ENCODE assay signal across 8 cellular contexts in genomic region chr12:89880695-89881350, GRCh38.
DNase-seq lines count a peak whose midpoint lies in the region; ATAC-seq and TF ChIP-seq lines count a peak whose summit lies in the region.

No MANE protein-coding gene starts in this region.

- no peaks in the 10 kb centered on the region for H3K36me3 Mint-ChIP-seq in activated naive CD4-positive, alpha-beta T cell treated with anti-CD3 and anti-CD28 coated beads, Interleukin-2, amount 50 U/mL, for 24 hours
- H3K36me3 Mint-ChIP-seq in endodermal cell (ENCODE audit: low read depth), result no peaks in the 10 kb centered on the region

- H3K9ac ChIP-seq in Karpas-422 (ENCODE audit: low read length) (no peak overlapping the region), endodermal cell (ENCODE audit: extremely low read depth, low read length, poor library complexity, severe bottlenecking) (no peak overlapping the region)

- H2AFZ ChIP-seq in Karpas-422 (ENCODE audit: low read length), result 0 out of 2 replicates have a peak overlapping the region, but pooled peaks have one; percentile 7

- peak overlapping the region; percentile 72 for H3K4me3 Mint-ChIP-seq in activated naive CD4-positive, alpha-beta T cell treated with anti-CD3 and anti-CD28 coated beads, Interleukin-2, amount 50 U/mL, for 24 hours
- no peak overlapping the region for H3K4me3 Mint-ChIP-seq in endodermal cell

- peak; percentile 93 for ATAC-seq in GM21529 (IDR thresholded peaks at IDR 0.05; ENCODE audit: unreplicated experiment)

- WGBS in endodermal cell (ENCODE audit: insufficient coverage in 1 of 2, insufficient read length in 1 of 2), 2 experiments, result 77 to 92% methylated on average over 2 to 4 of the region's 4 CpGs

- no peak for TF ChIP-seq CTCF in GM13977 (IDR thresholded peaks at IDR 0.05; ENCODE audit: extremely low read depth, insufficient read depth, missing control alignments)
- TF ChIP-seq CTCF in endodermal cell (conservative IDR thresholded peaks at IDR 0.05), result no peak
- TF ChIP-seq CTCF in right atrium auricular region (IDR thresholded peaks at IDR 0.05), result no peak

- H3K27me3 Mint-ChIP-seq in activated naive CD4-positive, alpha-beta T cell treated with anti-CD3 and anti-CD28 coated beads, Interleukin-2, amount 50 U/mL, for 24 hours, result no peaks in the 10 kb centered on the region
- H3K27me3 Mint-ChIP-seq in endodermal cell (ENCODE audit: insufficient read depth), result peaks cover 1% of the 10 kb centered on the region

- H3K4me1 ChIP-seq in Karpas-422 (ENCODE audit: low read length) (peaks cover 15% of the 10 kb centered on the region), endodermal cell (ENCODE audit: control insufficient read depth, insufficient read depth, low read length) (peaks cover 5% of the 10 kb centered on the region), right atrium auricular region (no peaks in the 10 kb centered on the region)

- H3K36me3 ChIP-seq in Karpas-422 (ENCODE audit: insufficient read depth, low read length) (no peaks in the 10 kb centered on the region), endodermal cell (ENCODE audit: control insufficient read depth, insufficient read depth, low read length) (no peaks in the 10 kb centered on the region), right atrium auricular region (no peaks in the 10 kb centered on the region)

- DNase-seq in GM13977 (ENCODE audit: low spot score) (peak; percentile 58), Karpas-422 (peak; percentile 64), NCI-H345 (lab: John Stamatoyannopoulos, UW) (no peak), endodermal cell (no peak), right atrium auricular region (ENCODE audit: low spot score) (no peak), NCI-H2029 treated with DMSO at 0.1 percent for 48 hours (lab: John Stamatoyannopoulos, UW) (no peak)

- H3K4me2 ChIP-seq in Karpas-422 (ENCODE audit: low read depth, low read length, poor library complexity, severe bottlenecking), result no peak overlapping the region

- in situ Hi-C loops in GM13977 (cut with MboI; ENCODE audit: low pct_unique_long_range_greater_than_20kb, low sequenced_read_pairs, unreplicated experiment), result no loop called here

- no peaks in the 10 kb centered on the region for H4K20me1 ChIP-seq in Karpas-422 (ENCODE audit: insufficient read depth, low read depth, low read length)

- no peaks in the 10 kb centered on the region for H3K27me3 ChIP-seq in Karpas-422 (ENCODE audit: low read length)
- H3K27me3 ChIP-seq in endodermal cell (ENCODE audit: control insufficient read depth, insufficient read depth, low read length, poor library complexity, severe bottlenecking), result no peaks in the 10 kb centered on the region
- no peaks in the 10 kb centered on the region for H3K27me3 ChIP-seq in right atrium auricular region

- peaks cover 61% of the 10 kb centered on the region for H3K4me1 Mint-ChIP-seq in activated naive CD4-positive, alpha-beta T cell treated with anti-CD3 and anti-CD28 coated beads, Interleukin-2, amount 50 U/mL, for 24 hours
- H3K4me1 Mint-ChIP-seq in endodermal cell, result peaks cover 42% of the 10 kb centered on the region

- no peaks in the 10 kb centered on the region for H3K79me2 ChIP-seq in Karpas-422 (ENCODE audit: low read length)

- H3K27ac ChIP-seq in Karpas-422 (ENCODE audit: low read length) (no peak overlapping the region), endodermal cell (ENCODE audit: low read depth, low read length) (no peak overlapping the region), right atrium auricular region (no peak overlapping the region)

- no peak overlapping the region for H3K4me3 ChIP-seq in Karpas-422 (ENCODE audit: low read length)
- H3K4me3 ChIP-seq in endodermal cell (ENCODE audit: low read length), result no peak overlapping the region
- H3K4me3 ChIP-seq in right atrium auricular region, result no peak overlapping the region

- H3K27ac Mint-ChIP-seq in activated naive CD4-positive, alpha-beta T cell treated with anti-CD3 and anti-CD28 coated beads, Interleukin-2, amount 50 U/mL, for 24 hours, result peak overlapping the region; percentile 76
- no peak overlapping the region for H3K27ac Mint-ChIP-seq in endodermal cell

- H3K9me3 ChIP-seq in Karpas-422 (ENCODE audit: low read length) (no peaks in the 10 kb centered on the region), endodermal cell (ENCODE audit: control insufficient read depth, low read length) (no peaks in the 10 kb centered on the region), right atrium auricular region (no peaks in the 10 kb centered on the region)

- peaks cover 5% of the 10 kb centered on the region for H3K9me3 Mint-ChIP-seq in activated naive CD4-positive, alpha-beta T cell treated with anti-CD3 and anti-CD28 coated beads, Interleukin-2, amount 50 U/mL, for 24 hours
- H3K9me3 Mint-ChIP-seq in endodermal cell, result no peaks in the 10 kb centered on the region

- H3K9me2 ChIP-seq in Karpas-422 (replicated peaks; ENCODE audit: insufficient read depth, low read length), result no peaks in the 10 kb centered on the region

Comparison
In these comparisons a context has a peak if more than half of its experiments do, and no peak if none do; other contexts are left out.
1. DNase-seq: peak in GM13977 (single experiment) and Karpas-422 (single experiment); none in NCI-H345 (single experiment), endodermal cell (single experiment), right atrium auricular region (single experiment) and NCI-H2029 treated with DMSO at 0.1 percent for 48 hours (single experiment).